ENCODE assay signal across 2 cellular contexts in the genomic region with DNA sequence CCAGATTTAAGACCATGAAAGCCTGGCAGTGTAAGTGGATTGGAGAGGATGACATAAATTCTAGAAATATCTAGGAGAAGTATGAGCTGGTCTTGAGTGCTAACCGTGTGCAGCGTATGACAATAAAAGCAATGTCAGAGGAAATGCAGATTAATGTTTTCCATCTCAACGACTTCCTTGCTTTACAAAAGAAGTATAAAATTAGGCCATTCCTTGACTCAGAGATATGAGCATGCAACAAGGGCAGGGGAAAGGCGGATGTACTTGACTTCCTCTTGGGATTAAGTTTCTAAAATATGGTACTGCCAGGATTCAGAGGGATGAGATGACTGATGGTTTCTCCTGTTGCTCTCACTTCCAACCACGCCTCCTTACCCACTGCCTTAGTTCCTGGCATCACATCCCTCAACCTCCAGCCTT.
TF ChIP-seq lines count a peak whose summit lies in the region.

No MANE protein-coding gene starts in this region.

TF ChIP-seq in SK-N-SH, 30 proteins besides CTCF, POLR2A, EP300 and RAD21 (continued from another document):
- TF ChIP-seq, protein P1, sequence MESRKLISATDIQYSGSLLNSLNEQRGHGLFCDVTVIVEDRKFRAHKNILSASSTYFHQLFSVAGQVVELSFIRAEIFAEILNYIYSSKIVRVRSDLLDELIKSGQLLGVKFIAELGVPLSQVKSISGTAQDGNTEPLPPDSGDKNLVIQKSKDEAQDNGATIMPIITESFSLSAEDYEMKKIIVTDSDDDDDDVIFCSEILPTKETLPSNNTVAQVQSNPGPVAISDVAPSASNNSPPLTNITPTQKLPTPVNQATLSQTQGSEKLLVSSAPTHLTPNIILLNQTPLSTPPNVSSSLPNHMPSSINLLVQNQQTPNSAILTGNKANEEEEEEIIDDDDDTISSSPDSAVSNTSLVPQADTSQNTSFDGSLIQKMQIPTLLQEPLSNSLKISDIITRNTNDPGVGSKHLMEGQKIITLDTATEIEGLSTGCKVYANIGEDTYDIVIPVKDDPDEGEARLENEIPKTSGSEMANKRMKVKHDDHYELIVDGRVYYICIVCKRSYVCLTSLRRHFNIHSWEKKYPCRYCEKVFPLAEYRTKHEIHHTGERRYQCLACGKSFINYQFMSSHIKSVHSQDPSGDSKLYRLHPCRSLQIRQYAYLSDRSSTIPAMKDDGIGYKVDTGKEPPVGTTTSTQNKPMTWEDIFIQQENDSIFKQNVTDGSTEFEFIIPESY (IDR thresholded peaks at IDR 0.05; ENCODE audit: borderline replicate concordance, low read depth): no peak
- TF ChIP-seq FOSL2 (IDR thresholded peaks at IDR 0.05; ENCODE audit: borderline replicate concordance, low read depth) (no peak), MEF2A (IDR thresholded peaks at IDR 0.05; ENCODE audit: borderline replicate concordance, low read depth) (no peak)

TF ChIP-seq in SK-N-SH treated with all-trans-retinoic acid at 6 μM for 48 hours, 23 proteins besides CTCF, POLR2A, EP300 and RAD21 (continued from another document):
- TF ChIP-seq, protein P2, sequence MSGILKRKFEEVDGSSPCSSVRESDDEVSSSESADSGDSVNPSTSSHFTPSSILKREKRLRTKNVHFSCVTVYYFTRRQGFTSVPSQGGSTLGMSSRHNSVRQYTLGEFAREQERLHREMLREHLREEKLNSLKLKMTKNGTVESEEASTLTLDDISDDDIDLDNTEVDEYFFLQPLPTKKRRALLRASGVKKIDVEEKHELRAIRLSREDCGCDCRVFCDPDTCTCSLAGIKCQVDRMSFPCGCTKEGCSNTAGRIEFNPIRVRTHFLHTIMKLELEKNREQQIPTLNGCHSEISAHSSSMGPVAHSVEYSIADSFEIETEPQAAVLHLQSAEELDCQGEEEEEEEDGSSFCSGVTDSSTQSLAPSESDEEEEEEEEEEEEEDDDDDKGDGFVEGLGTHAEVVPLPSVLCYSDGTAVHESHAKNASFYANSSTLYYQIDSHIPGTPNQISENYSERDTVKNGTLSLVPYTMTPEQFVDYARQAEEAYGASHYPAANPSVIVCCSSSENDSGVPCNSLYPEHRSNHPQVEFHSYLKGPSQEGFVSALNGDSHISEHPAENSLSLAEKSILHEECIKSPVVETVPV (CRISPR knock-in tag; IDR thresholded peaks at IDR 0.05): no peak
- TF ChIP-seq ESRRG (CRISPR knock-in tag; IDR thresholded peaks at IDR 0.05) (no peak), ZFP30 (CRISPR knock-in tag; IDR thresholded peaks at IDR 0.05) (no peak), ZNF70 (CRISPR knock-in tag; IDR thresholded peaks at IDR 0.05) (no peak), BACH2 (CRISPR knock-in tag; IDR thresholded peaks at IDR 0.05; ENCODE audit: borderline replicate concordance) (no peak), OSR1 (CRISPR knock-in tag; IDR thresholded peaks at IDR 0.05) (no peak)
- TF ChIP-seq, protein P3, sequence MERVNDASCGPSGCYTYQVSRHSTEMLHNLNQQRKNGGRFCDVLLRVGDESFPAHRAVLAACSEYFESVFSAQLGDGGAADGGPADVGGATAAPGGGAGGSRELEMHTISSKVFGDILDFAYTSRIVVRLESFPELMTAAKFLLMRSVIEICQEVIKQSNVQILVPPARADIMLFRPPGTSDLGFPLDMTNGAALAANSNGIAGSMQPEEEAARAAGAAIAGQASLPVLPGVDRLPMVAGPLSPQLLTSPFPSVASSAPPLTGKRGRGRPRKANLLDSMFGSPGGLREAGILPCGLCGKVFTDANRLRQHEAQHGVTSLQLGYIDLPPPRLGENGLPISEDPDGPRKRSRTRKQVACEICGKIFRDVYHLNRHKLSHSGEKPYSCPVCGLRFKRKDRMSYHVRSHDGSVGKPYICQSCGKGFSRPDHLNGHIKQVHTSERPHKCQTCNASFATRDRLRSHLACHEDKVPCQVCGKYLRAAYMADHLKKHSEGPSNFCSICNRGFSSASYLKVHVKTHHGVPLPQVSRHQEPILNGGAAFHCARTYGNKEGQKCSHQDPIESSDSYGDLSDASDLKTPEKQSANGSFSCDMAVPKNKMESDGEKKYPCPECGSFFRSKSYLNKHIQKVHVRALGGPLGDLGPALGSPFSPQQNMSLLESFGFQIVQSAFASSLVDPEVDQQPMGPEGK (CRISPR knock-in tag; IDR thresholded peaks at IDR 0.05; ENCODE audit: borderline replicate concordance): no peak
